In genomic region chr21:38310619-38311018, GRCh38 we compare ENCODE assay signal across 13 cellular contexts. TPM values are rescaled to one million over a fixed set of nuclear protein-coding genes. Genes with fewer than 3 reads are reported as not detected.
DNase-seq lines count a peak whose midpoint lies in the region; ATAC-seq and FAIRE-seq lines count a peak whose summit lies in the region.
"Had no signal": no experiment of that assay in that cellular context is flagged by ENCODE, and none has a peak within 500 bp of the region (broad histone marks: within the 10 kb centered on the region; RNA-seq: fewer than 3 reads in every experiment).

No MANE protein-coding gene starts in this region.

- ATAC-seq in esophagus mucosa (peak; percentile 38), HG03139 (IDR thresholded peaks at IDR 0.05; ENCODE audit: unreplicated experiment) (no peak)
- ATAC-seq: heart left ventricle, right cardiac atrium had no signal

- no peak for FAIRE-seq in GM19239 (lab: Jason Lieb, UNC)
- FAIRE-seq: HTR-8/SVneo had no signal

- DNase-seq in GM03348 (ENCODE audit: low spot score) (peak; percentile 55), NCI-H345 treated with DMSO at 0.1 percent for 48 hours (lab: John Stamatoyannopoulos, UW; ENCODE audit: unreplicated experiment) (peak; percentile 25), renal cortical epithelial cell (ENCODE audit: low read depth) (peak; percentile 98), GM19239 (ENCODE audit: insufficient read length, low spot score) (no peak), foreskin melanocyte (no peak)
- DNase-seq: activated CD4-positive, alpha-beta T cell treated with anti-CD3 and anti-CD28 coated beads, Interleukin-2, amount 10 ng/mL, durations not matched to agents 7 days and 5 days; activated naive CD4-positive, alpha-beta T cell; heart left ventricle; right cardiac atrium; uterus had no signal

RNA-seq across cellular contexts. Expression of gene KCNJ15, which starts 53.8 kb away (rescaled TPM):
- 15.5 TPM for total RNA-seq in esophagus mucosa
- total RNA-seq in renal cortical epithelial cell: 172 and 319 TPM in 2 replicates
- total RNA-seq: activated CD4-positive, alpha-beta T cell treated with anti-CD3 and anti-CD28 coated beads, Interleukin-2, amount 10 ng/mL, durations not matched to agents 7 days and 5 days had no signal

Comparison
In these comparisons a context has a peak if more than half of its experiments do, and no peak if none do; other contexts are left out.
1. DNase-seq: peak in GM03348 (single experiment), NCI-H345 treated with DMSO at 0.1 percent for 48 hours (single experiment) and renal cortical epithelial cell (single experiment); none in GM19239 (single experiment) and foreskin melanocyte (single experiment).
2. RNA of gene KCNJ15, which starts 53.8 kb away (total RNA-seq): 172 to 319 TPM in renal cortical epithelial cell; 15.5 TPM in esophagus mucosa (single experiment); every median in the first group is over 10 times any median in the second.